35 cellular contexts compared by ENCODE assay signal in the genomic region with DNA sequence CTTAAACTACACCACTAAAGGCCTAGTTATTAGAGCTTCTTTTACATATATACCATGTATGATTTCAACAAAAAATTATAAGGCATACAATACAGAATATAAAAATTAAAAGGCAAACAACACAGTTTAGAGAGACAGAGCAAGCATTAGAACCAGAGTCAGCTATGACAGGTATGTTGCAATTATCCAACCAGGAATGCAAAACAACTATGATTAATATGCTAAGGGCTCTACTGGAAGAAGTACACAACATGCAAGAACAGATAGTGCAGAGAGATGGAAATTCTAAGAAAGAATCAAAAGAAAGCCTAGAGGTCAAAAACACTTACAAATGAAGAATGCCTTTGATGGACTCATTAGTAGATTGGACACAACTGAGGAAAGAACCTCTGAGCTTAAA. TPM values are rescaled to one million over a fixed set of nuclear protein-coding genes. Genes with fewer than 3 reads are reported as not detected.
DNase-seq lines count a peak whose midpoint lies in the region; ATAC-seq, FAIRE-seq and TF ChIP-seq lines count a peak whose summit lies in the region.
"Had no signal": no experiment of that assay in that cellular context is flagged by ENCODE, and none has a peak within 500 bp of the region (broad histone marks: within the 10 kb centered on the region; RNA-seq: fewer than 3 reads in every experiment).

No MANE protein-coding gene starts in this region.

- no peaks in the 10 kb centered on the region for H3K79me2 ChIP-seq in SK-N-SH (ENCODE audit: insufficient read depth)
- H3K79me2 ChIP-seq in astrocyte (ENCODE audit: insufficient read depth, low read length): no peaks in the 10 kb centered on the region
- H3K79me2 ChIP-seq in hepatocyte: no peaks in the 10 kb centered on the region

- no peaks in the 10 kb centered on the region for H3K9me2 ChIP-seq in SK-N-SH
- H3K9me2 ChIP-seq in hepatocyte (replicated peaks; ENCODE audit: insufficient read depth): no peaks in the 10 kb centered on the region

- no peak for TF ChIP-seq POLR2A in prostate gland (IDR thresholded peaks at IDR 0.05)

- H3K27me3 Mint-ChIP-seq in astrocyte (ENCODE audit: low read depth, unreplicated experiment) (no peaks in the 10 kb centered on the region), type B pancreatic cell (no peaks in the 10 kb centered on the region)
- H3K27me3 Mint-ChIP-seq in activated T-helper 1 cell treated with anti-CD3 and anti-CD28 coated beads, Interleukin-12 subunit alpha, Interleukin-12 subunit beta, Interleukin-2, Interleukin-4 antibody, amounts not matched to agents 30 ng/mL and 10 ng/mL and 1 ng/mL, durations not matched to agents 14 hours and 24 hours and 36 hours (ENCODE audit: insufficient read depth): peaks cover 23% of the 10 kb centered on the region

- TF ChIP-seq CTCF in SK-N-SH (IDR thresholded peaks at IDR 0.05) (no peak), astrocyte (IDR thresholded peaks at IDR 0.05; ENCODE audit: insufficient read depth, low read depth, low read length) (no peak), hepatocyte (IDR thresholded peaks at IDR 0.05; ENCODE audit: poor library complexity) (no peak), type B pancreatic cell (conservative IDR thresholded peaks at IDR 0.05) (no peak), prostate gland (IDR thresholded peaks at IDR 0.05) (no peak)

- no peak for TF ChIP-seq EP300 in SK-N-SH (IDR thresholded peaks at IDR 0.05; ENCODE audit: borderline replicate concordance in 1 of 2, low read depth in 1 of 2, low read length in 1 of 2)

- H3K36me3 ChIP-seq in SK-N-SH (replicated peaks in 1 of 2; ENCODE audit: control insufficient read depth in 1 of 2, insufficient read depth in 2 of 2, low read length in 1 of 2) (no peaks in the 10 kb centered on the region), astrocyte (ENCODE audit: insufficient read depth, low read length) (no peaks in the 10 kb centered on the region), hepatocyte (replicated peaks; ENCODE audit: insufficient read depth, low read depth) (no peaks in the 10 kb centered on the region), prostate gland (no peaks in the 10 kb centered on the region)
- H3K36me3 ChIP-seq: gastrocnemius medialis, neural progenitor cell, pancreas, right atrium auricular region, suprapubic skin had no signal

- H2AFZ ChIP-seq in SK-N-SH (ENCODE audit: low read depth): no peak overlapping the region
- no peak overlapping the region for H2AFZ ChIP-seq in astrocyte (ENCODE audit: low read depth, low read length)
- no peak overlapping the region for H2AFZ ChIP-seq in hepatocyte
- H2AFZ ChIP-seq: neural progenitor cell had no signal

- no peak for TF ChIP-seq RAD21 in SK-N-SH (IDR thresholded peaks at IDR 0.05; ENCODE audit: low read length)

- H3K4me1 ChIP-seq in SK-N-SH (ENCODE audit: control insufficient read depth in 1 of 2, insufficient read depth in 2 of 2, low read depth in 1 of 2, low read length in 1 of 2) (peaks cover 0 to 6% of the 10 kb centered on the region in 2 experiments; a peak in 2 of 4 replicates), astrocyte (ENCODE audit: insufficient read depth, low read length) (no peaks in the 10 kb centered on the region), hepatocyte (ENCODE audit: insufficient read depth) (no peaks in the 10 kb centered on the region), prostate gland (replicated peaks) (no peaks in the 10 kb centered on the region)
- H3K4me1 ChIP-seq: gastrocnemius medialis, neural progenitor cell, pancreas, right atrium auricular region had no signal

- H3K4me3 ChIP-seq in SK-N-SH (ENCODE audit: low read depth in 2 of 2, low read length in 1 of 2) (no peak overlapping the region), astrocyte (ENCODE audit: insufficient read depth, low read depth, low read length) (no peak overlapping the region), hepatocyte (no peak overlapping the region), prostate gland (no peak overlapping the region)
- H3K4me3 ChIP-seq: gastrocnemius medialis, GM12878, neural progenitor cell, pancreas, right atrium auricular region, suprapubic skin had no signal

- intact Hi-C loops in prostate gland (cut with DNase I): no loop called here
- intact Hi-C loops in activated T-helper 1 cell treated with anti-CD3 and anti-CD28 coated beads, Interleukin-12 subunit alpha, Interleukin-12 subunit beta, Interleukin-2, Interleukin-4 antibody, amounts not matched to agents 30 ng/mL and 10 ng/mL and 1 ng/mL, durations not matched to agents 14 hours and 24 hours and 36 hours (cut with micrococcal nuclease): no loop called here

- H3K4me2 ChIP-seq in SK-N-SH (no peak overlapping the region), astrocyte (ENCODE audit: low read length) (no peak overlapping the region), hepatocyte (no peak overlapping the region)
- H3K4me2 ChIP-seq: neural progenitor cell had no signal

- peaks cover 21% of the 10 kb centered on the region for H3K4me1 Mint-ChIP-seq in astrocyte (ENCODE audit: low read depth, unreplicated experiment)
- peaks cover 8% of the 10 kb centered on the region for H3K4me1 Mint-ChIP-seq in type B pancreatic cell (ENCODE audit: unreplicated experiment)
- H3K4me1 Mint-ChIP-seq in activated T-helper 1 cell treated with anti-CD3 and anti-CD28 coated beads, Interleukin-12 subunit alpha, Interleukin-12 subunit beta, Interleukin-2, Interleukin-4 antibody, amounts not matched to agents 30 ng/mL and 10 ng/mL and 1 ng/mL, durations not matched to agents 14 hours and 24 hours and 36 hours (ENCODE audit: low read depth): peaks cover 16% of the 10 kb centered on the region

- POLR2A ChIA-PET in SK-N-SH (lab: Yijun Ruan, JAX): no interaction called here

- FAIRE-seq in astrocyte (lab: Jason Lieb, UNC): peak; percentile 5
- FAIRE-seq: D721Med, GM12878, pancreas, urothelium cell line had no signal

- no peak overlapping the region for H3K9ac ChIP-seq in SK-N-SH
- H3K9ac ChIP-seq in astrocyte (ENCODE audit: low read length): no peak overlapping the region
- H3K9ac ChIP-seq: neural progenitor cell had no signal

- peak; percentile 32; the same call in 1 of the 3 replicates for ATAC-seq in SK-N-SH treated with all-trans-retinoic acid at 6 μM for 48 hours
- ATAC-seq: esophagus mucosa, gastrocnemius medialis, GM12878, HCT116, pancreas had no signal

- H3K36me3 Mint-ChIP-seq in astrocyte (ENCODE audit: low read depth, unreplicated experiment) (no peaks in the 10 kb centered on the region), type B pancreatic cell (no peaks in the 10 kb centered on the region)
- peaks cover 1% of the 10 kb centered on the region for H3K36me3 Mint-ChIP-seq in activated T-helper 1 cell treated with anti-CD3 and anti-CD28 coated beads, Interleukin-12 subunit alpha, Interleukin-12 subunit beta, Interleukin-2, Interleukin-4 antibody, amounts not matched to agents 30 ng/mL and 10 ng/mL and 1 ng/mL, durations not matched to agents 14 hours and 24 hours and 36 hours (ENCODE audit: low read depth)
- H3K36me3 Mint-ChIP-seq: neural progenitor cell had no signal

- H3F3A ChIP-seq in SK-N-SH (replicated peaks; ENCODE audit: insufficient read depth): no peaks in the 10 kb centered on the region

- no peak for DNase-seq in SK-N-SH
- DNase-seq in astrocyte (ENCODE audit: low read depth): peak; percentile 25
- DNase-seq in hepatocyte (ENCODE audit: low spot score): no peak
- no peak for DNase-seq in type B pancreatic cell (ENCODE audit: extremely low spot score, unreplicated experiment)
- no peak for DNase-seq in prostate gland (ENCODE audit: low spot score)
- no peak for DNase-seq in activated T-helper 1 cell treated with anti-CD3 and anti-CD28 coated beads, Interleukin-12 subunit alpha, Interleukin-12 subunit beta, Interleukin-2, Interleukin-4 antibody, amounts not matched to agents 30 ng/mL and 10 ng/mL and 1 ng/mL, durations not matched to agents 14 hours and 24 hours and 36 hours (ENCODE audit: low spot score)
- DNase-seq in NCI-H187 (lab: John Stamatoyannopoulos, UW): no peak
- DNase-seq: activated CD4-positive, alpha-beta T cell treated with anti-CD3 and anti-CD28 coated beads, Interleukin-2, amount 10 ng/mL, durations not matched to agents 7 days and 5 days; activated gamma-delta T cell; activated naive CD8-positive, alpha-beta T cell treated with anti-CD3 and anti-CD28 coated beads, Interleukin-2, amount 10 ng/mL, durations not matched to agents 7 days and 5 days; CD4-positive, alpha-beta T cell; dermis blood vessel endothelial cell; endodermal cell; gastrocnemius medialis; Kasumi-1; left cardiac atrium; NCI-H1048; NCI-H510A; pancreas; stimulated activated CD4-positive, alpha-beta T cell treated with anti-CD3 and anti-CD28 coated beads, Interleukin-1b, Interleukin-23, amount 100 ng/mL, for 48 hours; stimulated activated naive CD4-positive, alpha-beta T cell treated with Interleukin-2 at 50 U/mL for 16 hours; T1000 had no signal

- no peaks in the 10 kb centered on the region for H4K20me1 ChIP-seq in SK-N-SH (ENCODE audit: insufficient read depth)
- H4K20me1 ChIP-seq in astrocyte (ENCODE audit: insufficient read depth, low read length): no peaks in the 10 kb centered on the region
- no peaks in the 10 kb centered on the region for H4K20me1 ChIP-seq in hepatocyte (ENCODE audit: insufficient read depth, poor library complexity, severe bottlenecking)

- H3K27me3 ChIP-seq in SK-N-SH (ENCODE audit: insufficient read depth) (no peaks in the 10 kb centered on the region), astrocyte (ENCODE audit: insufficient read depth, low read length) (no peaks in the 10 kb centered on the region), hepatocyte (no peaks in the 10 kb centered on the region), prostate gland (replicated peaks; ENCODE audit: insufficient read depth) (no peaks in the 10 kb centered on the region)
- H3K27me3 ChIP-seq: gastrocnemius medialis, neural progenitor cell, pancreas, right atrium auricular region, suprapubic skin had no signal

- no peak overlapping the region for H3K27ac Mint-ChIP-seq in astrocyte (ENCODE audit: unreplicated experiment)
- peak overlapping the region; percentile 36 for H3K27ac Mint-ChIP-seq in type B pancreatic cell
- no peak overlapping the region for H3K27ac Mint-ChIP-seq in activated T-helper 1 cell treated with anti-CD3 and anti-CD28 coated beads, Interleukin-12 subunit alpha, Interleukin-12 subunit beta, Interleukin-2, Interleukin-4 antibody, amounts not matched to agents 30 ng/mL and 10 ng/mL and 1 ng/mL, durations not matched to agents 14 hours and 24 hours and 36 hours
- H3K27ac Mint-ChIP-seq: activated CD4-positive, alpha-beta T cell treated with anti-CD3 and anti-CD28 coated beads, Interleukin-2, amount 10 ng/mL, durations not matched to agents 7 days and 5 days; activated naive CD8-positive, alpha-beta T cell treated with anti-CD3 and anti-CD28 coated beads, Interleukin-2, amount 10 ng/mL, durations not matched to agents 7 days and 5 days; CD4-positive, alpha-beta T cell; endodermal cell; neural progenitor cell had no signal

- no peaks in the 10 kb centered on the region for H3K9me3 ChIP-seq in SK-N-SH
- H3K9me3 ChIP-seq in astrocyte (ENCODE audit: insufficient read depth, low read depth, low read length): no peaks in the 10 kb centered on the region
- H3K9me3 ChIP-seq in hepatocyte (ENCODE audit: low read depth): no peaks in the 10 kb centered on the region
- no peaks in the 10 kb centered on the region for H3K9me3 ChIP-seq in prostate gland
- H3K9me3 ChIP-seq: gastrocnemius medialis, pancreas, right atrium auricular region, suprapubic skin had no signal

- H3K27ac ChIP-seq in SK-N-SH (ENCODE audit: low read depth in 2 of 2, low read length in 1 of 2): no peak overlapping the region; a peak in 1 of 4 replicates
- H3K27ac ChIP-seq in astrocyte (ENCODE audit: low read depth, low read length): no peak overlapping the region
- H3K27ac ChIP-seq in hepatocyte: peak overlapping the region; percentile 45
- no peak overlapping the region for H3K27ac ChIP-seq in prostate gland
- H3K27ac ChIP-seq: 22Rv1, gastrocnemius medialis, neural progenitor cell, pancreas, right atrium auricular region, suprapubic skin had no signal

- CTCF ChIA-PET in SK-N-SH (lab: Yijun Ruan, JAX): interaction anchor here (0.7 to 1.6 kb wide), 3 partner anchors 13 to 343 kb away, joined by 3 to 4 read pairs (median 3); no protein-coding TSS in a partner anchor

- H3K9me3 Mint-ChIP-seq in astrocyte (ENCODE audit: unreplicated experiment) (no peaks in the 10 kb centered on the region), type B pancreatic cell (no peaks in the 10 kb centered on the region)
- H3K9me3 Mint-ChIP-seq in activated T-helper 1 cell treated with anti-CD3 and anti-CD28 coated beads, Interleukin-12 subunit alpha, Interleukin-12 subunit beta, Interleukin-2, Interleukin-4 antibody, amounts not matched to agents 30 ng/mL and 10 ng/mL and 1 ng/mL, durations not matched to agents 14 hours and 24 hours and 36 hours: no peaks in the 10 kb centered on the region
- H3K9me3 Mint-ChIP-seq: CD4-positive, alpha-beta T cell; endodermal cell; neural progenitor cell had no signal

- no peak overlapping the region for H3K4me3 Mint-ChIP-seq in astrocyte (ENCODE audit: unreplicated experiment)
- H3K4me3 Mint-ChIP-seq in type B pancreatic cell: no peak overlapping the region
- no peak overlapping the region for H3K4me3 Mint-ChIP-seq in activated T-helper 1 cell treated with anti-CD3 and anti-CD28 coated beads, Interleukin-12 subunit alpha, Interleukin-12 subunit beta, Interleukin-2, Interleukin-4 antibody, amounts not matched to agents 30 ng/mL and 10 ng/mL and 1 ng/mL, durations not matched to agents 14 hours and 24 hours and 36 hours
- H3K4me3 Mint-ChIP-seq: activated CD4-positive, alpha-beta T cell treated with anti-CD3 and anti-CD28 coated beads, Interleukin-2, amount 10 ng/mL, durations not matched to agents 7 days and 5 days; activated naive CD8-positive, alpha-beta T cell treated with anti-CD3 and anti-CD28 coated beads, Interleukin-2, amount 10 ng/mL, durations not matched to agents 7 days and 5 days; CD4-positive, alpha-beta T cell; endodermal cell; neural progenitor cell had no signal

RNA-seq across cellular contexts. Expression of a gene that starts 39.6 kb away (rescaled TPM):
- not detected in 2 replicates for polyA plus RNA-seq in SK-N-SH (2012; rRNA removed)
- not detected in 2 replicates for polyA plus RNA-seq in SK-N-SH (2012; cell fraction: cytosol; rRNA removed)
- polyA plus RNA-seq in SK-N-SH (2012; cell fraction: nucleus; rRNA removed): not detected in 2 replicates
- total RNA-seq in astrocyte: not detected in 2 replicates
- total RNA-seq in hepatocyte: not detected in 2 replicates
- polyA plus RNA-seq in hepatocyte: 0.52 and 0.89 TPM in 2 replicates
- total RNA-seq in type B pancreatic cell (ENCODE audit: low replicate concordance): not detected in 2 replicates
- 1 to 10 TPM in 1 of 2 donors, not detected in 1; 5.4 TPM for total RNA-seq in prostate gland
- total RNA-seq in activated T-helper 1 cell treated with anti-CD3 and anti-CD28 coated beads, Interleukin-12 subunit alpha, Interleukin-12 subunit beta, Interleukin-2, Interleukin-4 antibody, amounts not matched to agents 30 ng/mL and 10 ng/mL and 1 ng/mL, durations not matched to agents 14 hours and 24 hours and 36 hours: not detected in 2 replicates
- total RNA-seq: activated CD4-positive, alpha-beta T cell treated with anti-CD3 and anti-CD28 coated beads, Interleukin-2, amount 10 ng/mL, durations not matched to agents 7 days and 5 days; activated CD8-positive, alpha-beta memory T cell treated with anti-CD3 and anti-CD28 coated beads for 36 hours; activated naive CD8-positive, alpha-beta T cell treated with anti-CD3 and anti-CD28 coated beads, Interleukin-2, amount 10 ng/mL, durations not matched to agents 7 days and 5 days; CD4-positive, alpha-beta T cell; Daoy; dermis blood vessel endothelial cell; endodermal cell; esophagus mucosa; gastrocnemius medialis; GM12878; left cardiac atrium; lung microvascular endothelial cell; pancreas; right atrium auricular region; suprapubic skin had no signal
- polyA plus RNA-seq: GM12878, pancreas had no signal
